ENCODE assay signal across 8 cellular contexts in genomic region chr3:10459954-10460754, GRCh38. TPM values are rescaled to one million over a fixed set of nuclear protein-coding genes. Genes with fewer than 3 reads are reported as not detected.
DNase-seq lines count a peak whose midpoint lies in the region; TF ChIP-seq lines count a peak whose summit lies in the region.

No MANE protein-coding gene starts in this region.

- H3K36me3 ChIP-seq in MG63: no peaks in the 10 kb centered on the region

- POLR2A ChIA-PET in GM10248 (lab: Yijun Ruan, JAX): no interaction called here

- no peak for TF ChIP-seq CTCF in GM10248 (IDR thresholded peaks at IDR 0.05; ENCODE audit: control extremely low read depth, extremely low read depth, low read depth, missing control alignments)

- no peaks in the 10 kb centered on the region for H3K27me3 ChIP-seq in MG63

- DNase-seq in GM10248 (ENCODE audit: extremely low spot score) (peak; percentile 62), MG63 (peak; percentile 67), activated T-cell treated with anti-CD3 and anti-CD28 coated beads for 48 hours (ENCODE audit: low read depth) (peak; percentile 48), germinal center (ENCODE audit: low spot score) (peak; percentile 68), smooth muscle cell of the brain vasculature (ENCODE audit: low read depth, low spot score) (peak; percentile 37), pons (ENCODE audit: low spot score) (no peak), NCI-H345 (lab: John Stamatoyannopoulos, UW) (no peak), NCI-H2196 (lab: John Stamatoyannopoulos, UW; ENCODE audit: unreplicated experiment) (no peak)

- no peak overlapping the region for H3K4me3 ChIP-seq in MG63

- CTCF ChIA-PET in GM10248 (lab: Yijun Ruan, JAX): interaction anchor here (1.9 kb wide), 1 partner anchor 14 kb away, joined by 4 read pairs; no protein-coding TSS in a partner anchor

- H3K9me3 ChIP-seq in MG63: no peaks in the 10 kb centered on the region

RNA-seq across cellular contexts. Expression of gene ATP2B2, which starts 45.2 kb away (rescaled TPM):
- 0.03 TPM in 1 of 2 replicates, not detected in the other for total RNA-seq in MG63 (2014; rRNA removed; shearing (Covaris generic); ENCODE audit: low replicate concordance)

Comparison
In these comparisons a context has a peak if more than half of its experiments do, and no peak if none do; other contexts are left out.
1. DNase-seq: peak in GM10248 (single experiment), MG63 (single experiment), activated T-cell treated with anti-CD3 and anti-CD28 coated beads for 48 hours (single experiment), germinal center (single experiment) and smooth muscle cell of the brain vasculature (single experiment); none in pons (single experiment), NCI-H345 (single experiment) and NCI-H2196 (single experiment).